Comparison of ENCODE assay signal across 14 cellular contexts in the genomic region with DNA sequence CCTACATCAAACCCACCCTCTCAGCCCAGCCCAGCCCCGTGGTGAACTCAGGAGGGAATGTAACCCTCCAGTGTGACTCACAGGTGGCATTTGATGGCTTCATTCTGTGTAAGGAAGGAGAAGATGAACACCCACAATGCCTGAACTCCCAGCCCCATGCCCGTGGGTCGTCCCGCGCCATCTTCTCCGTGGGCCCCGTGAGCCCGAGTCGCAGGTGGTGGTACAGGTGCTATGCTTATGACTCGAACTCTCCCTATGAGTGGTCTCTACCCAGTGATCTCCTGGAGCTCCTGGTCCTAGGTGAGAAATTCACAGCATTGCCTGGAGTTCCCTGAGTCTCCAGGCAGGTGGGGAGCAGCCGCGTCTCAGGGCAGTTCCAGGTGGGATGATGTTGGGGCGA. TPM values are rescaled to one million over a fixed set of nuclear protein-coding genes. Genes with fewer than 3 reads are reported as not detected.
DNase-seq lines count a peak whose midpoint lies in the region; ATAC-seq, FAIRE-seq and TF ChIP-seq lines count a peak whose summit lies in the region.
"Not testable (repeated sequence)": the region's sequence is repeated elsewhere in the genome, so short reads cannot be mapped to it uniquely, and the experiment has no call there.
"Had no signal": no experiment of that assay in that cellular context is flagged by ENCODE, and none has a peak within 500 bp of the region (broad histone marks: within the 10 kb centered on the region; RNA-seq: fewer than 3 reads in every experiment).

No MANE protein-coding gene starts in this region.

- peak overlapping the region in 1 of 7 donors; percentile 40 for H3K27ac Mint-ChIP-seq in CD14-positive monocyte
- H3K27ac Mint-ChIP-seq in stimulated activated memory B cell treated with anti-CD40 and anti-IgM and Interleukin-4, amounts not matched to agents 10 μg/mL and 1 μg/mL and 100 μg/mL, for 72 hours, result peak overlapping the region; percentile 77

- not testable (repeated sequence) for H4K20me1 ChIP-seq in BLaER1; Loucy (ENCODE audit: insufficient read depth, low read length, poor library complexity, severe bottlenecking); GM12878 (ENCODE audit: control insufficient read depth, insufficient read depth)

- H3K27me3 Mint-ChIP-seq in CD14-positive monocyte (ENCODE audit: low read depth in 3 of 3), result peaks cover 4 to 10% (median 5%) of the 10 kb centered on the region in 3 donors
- not testable (repeated sequence) for H3K27me3 Mint-ChIP-seq in stimulated activated memory B cell treated with anti-CD40 and anti-IgM and Interleukin-4, amounts not matched to agents 10 μg/mL and 1 μg/mL and 100 μg/mL, for 72 hours

- in situ Hi-C loops in GM12878 (cut with MboI), result loop anchor here (5.0 kb wide), 1 partner anchor 350 kb away; the partner anchor contains the start of gene LILRB2

- not testable (repeated sequence) for H3K27me3 ChIP-seq in BLaER1; Loucy (ENCODE audit: insufficient read depth, low read length, poor library complexity, severe bottlenecking); GM12878 (replicated peaks in 1 of 2; ENCODE audit: control insufficient read depth in 2 of 2, insufficient read depth in 2 of 2, low read length in 1 of 2)

- DNase-seq in CD14-positive monocyte (ENCODE audit: low spot score); GM12878 (ENCODE audit: low read depth, low spot score): not testable (repeated sequence)
- peak; percentile 50 for DNase-seq in kidney

- H3K36me3 ChIP-seq in BLaER1; Loucy (ENCODE audit: insufficient read depth, low read length); kidney (ENCODE audit: control insufficient read depth in 1 of 2, insufficient read depth in 2 of 2, low read length in 2 of 2): not testable (repeated sequence)
- H3K36me3 ChIP-seq in GM12878 (ENCODE audit: control insufficient read depth in 2 of 2, insufficient read depth in 2 of 2, low read length in 1 of 2), result peaks cover 19 to 27% of the 10 kb centered on the region in 2 experiments; a peak in 3 of 4 replicates

- CTCF ChIA-PET in GM12878 (lab: Yijun Ruan, JAX), result not testable (repeated sequence)

- not testable (repeated sequence) for H3K79me2 ChIP-seq in Loucy (ENCODE audit: insufficient read depth, low read length)
- peaks cover 28% of the 10 kb centered on the region for H3K79me2 ChIP-seq in GM12878 (ENCODE audit: control insufficient read depth, insufficient read depth, low read length)

- H3F3A ChIP-seq in Loucy (ENCODE audit: low read depth), result not testable (repeated sequence)

- H3K27ac ChIP-seq in BLaER1, result peak overlapping the region; percentile 72; the same call in 1 of the 2 replicates
- H3K27ac ChIP-seq in GM12878 (ENCODE audit: control insufficient read depth, insufficient read depth); kidney (ENCODE audit: low read depth in 2 of 2, low read length in 2 of 2): not testable (repeated sequence)

- TF ChIP-seq RAD21 in GM12878 (IDR thresholded peaks at IDR 0.05; ENCODE audit: insufficient read depth, low read depth, low read length), result not testable (repeated sequence)

- RAD21 ChIA-PET in GM12878 (lab: Charles Lee; ENCODE audit: unreplicated experiment), result interaction anchor here (1.7 kb wide), 1 partner anchor 12 kb away, joined by 8 read pairs; no protein-coding TSS in a partner anchor

- H3K36me3 Mint-ChIP-seq in CD14-positive monocyte, result peaks cover 51 to 57% of the 10 kb centered on the region in 2 donors
- H3K36me3 Mint-ChIP-seq in stimulated activated memory B cell treated with anti-CD40 and anti-IgM and Interleukin-4, amounts not matched to agents 10 μg/mL and 1 μg/mL and 100 μg/mL, for 72 hours, result peaks cover 67% of the 10 kb centered on the region

- not testable (repeated sequence) for TF ChIP-seq EP300 in GM12878 (IDR thresholded peaks at IDR 0.05; ENCODE audit: borderline replicate concordance in 1 of 2, control insufficient read depth in 1 of 2, low read depth in 2 of 2, low read length in 2 of 2)

- H3K9me2 ChIP-seq in Loucy (replicated peaks; ENCODE audit: low read depth, low read length), result not testable (repeated sequence)

- H3K9me3 Mint-ChIP-seq in CD14-positive monocyte; stimulated activated memory B cell treated with anti-CD40 and anti-IgM and Interleukin-4, amounts not matched to agents 10 μg/mL and 1 μg/mL and 100 μg/mL, for 72 hours: not testable (repeated sequence)

- H3K4me1 ChIP-seq in BLaER1 (peaks cover 91% of the 10 kb centered on the region), Loucy (ENCODE audit: insufficient read depth, low read length, poor library complexity, severe bottlenecking) (peaks cover 49% of the 10 kb centered on the region), GM12878 (ENCODE audit: control insufficient read depth, insufficient read depth, low read length) (peaks cover 27% of the 10 kb centered on the region)
- H3K4me1 ChIP-seq in kidney (ENCODE audit: control insufficient read depth in 1 of 2, insufficient read depth in 1 of 2, low read depth in 1 of 2, low read length in 2 of 2), result not testable (repeated sequence)

- WGBS in GM12878 (ENCODE audit: insufficient coverage, insufficient replicate concordance, low lambda C conversion rate, missing lambda C conversion rate), result 58% methylated on average over 13 of the region's 13 CpGs

- peaks cover 55% of the 10 kb centered on the region for H3K4me1 Mint-ChIP-seq in CD14-positive monocyte
- H3K4me1 Mint-ChIP-seq in stimulated activated memory B cell treated with anti-CD40 and anti-IgM and Interleukin-4, amounts not matched to agents 10 μg/mL and 1 μg/mL and 100 μg/mL, for 72 hours, result peaks cover 56% of the 10 kb centered on the region

- H3K4me2 ChIP-seq in BLaER1 (peak overlapping the region; percentile 87), Loucy (ENCODE audit: low read depth, low read length, poor library complexity, severe bottlenecking) (peak overlapping the region; percentile 71)
- H3K4me2 ChIP-seq in GM12878 (ENCODE audit: control insufficient read depth, insufficient read depth), result not testable (repeated sequence)

- not testable (repeated sequence) for H3K4me3 ChIP-seq in BLaER1; Loucy (ENCODE audit: low read length, poor library complexity, severe bottlenecking); GM12878; kidney (ENCODE audit: low read length in 2 of 2)

- not testable (repeated sequence) for TF ChIP-seq POLR2A in GM12878 (IDR thresholded peaks at IDR 0.05; ENCODE audit: low read depth, low read length)

- POLR2A ChIA-PET in GM12878 (lab: Charles Lee), result not testable (repeated sequence)

- TSS peak; percentile 37 for BruUV-seq in GM12878 (replicated peaks; lab: Mats Ljungman, UMichigan)

- peak overlapping the region; percentile 99 to 100 for H3K4me3 Mint-ChIP-seq in CD14-positive monocyte
- peak overlapping the region; percentile 25 for H3K4me3 Mint-ChIP-seq in stimulated activated memory B cell treated with anti-CD40 and anti-IgM and Interleukin-4, amounts not matched to agents 10 μg/mL and 1 μg/mL and 100 μg/mL, for 72 hours

- intact Hi-C loops in CD14-positive monocyte (cut with micrococcal nuclease), result loop anchor here (5.0 kb wide), 3 partner anchors 35 to 60 kb away; partner anchors contain the start of genes LILRA1 (in 1 of the 2) and LILRA2 (in 1 of the 2)
- intact Hi-C loops in GM12878 (cut with micrococcal nuclease; ENCODE audit: unreplicated experiment); kidney (cut with DNase I): not testable (repeated sequence)

- not testable (repeated sequence) for H3K9me3 ChIP-seq in BLaER1; Loucy (ENCODE audit: insufficient read depth, low read depth, low read length); GM12878 (replicated peaks; ENCODE audit: control insufficient read depth, insufficient read depth, low read length); kidney (ENCODE audit: control insufficient read depth in 1 of 2, low read length in 2 of 2)

- not testable (repeated sequence) for FAIRE-seq in GM12878 (lab: Jason Lieb, UNC); kidney (lab: Jason Lieb, UNC)

- not testable (repeated sequence) for TF ChIP-seq CTCF in CD14-positive monocyte (IDR thresholded peaks at IDR 0.05); Loucy (conservative IDR thresholded peaks at IDR 0.05; ENCODE audit: low read length); GM12878 (IDR thresholded peaks at IDR 0.05 in 2 of 3, conservative IDR thresholded peaks at IDR 0.05 in 1 of 3; ENCODE audit: control insufficient read depth in 2 of 3, extremely low read depth in 1 of 3, insufficient read depth in 1 of 3, low read depth in 3 of 3, low read length in 3 of 3); kidney (IDR thresholded peaks at IDR 0.05; ENCODE audit: borderline replicate concordance, extremely low read depth, insufficient read depth)

- H2AFZ ChIP-seq in Loucy (ENCODE audit: low read length); GM12878 (ENCODE audit: control insufficient read depth, low read depth, low read length): not testable (repeated sequence)

- not testable (repeated sequence) for ATAC-seq in GM12878; stimulated activated memory B cell treated with anti-CD40 and anti-IgM and Interleukin-4, amounts not matched to agents 10 μg/mL and 1 μg/mL and 100 μg/mL, for 72 hours

- SMC1A ChIA-PET in GM12878 (lab: Charles Lee; ENCODE audit: uncharacterized antibody, unreplicated experiment), result interaction anchor here (1.6 kb wide), 1 partner anchor 15 kb away, joined by 6 read pairs; no protein-coding TSS in a partner anchor

- H3K9ac ChIP-seq in BLaER1; Loucy (ENCODE audit: low read depth, low read length, poor library complexity, severe bottlenecking); GM12878 (ENCODE audit: control insufficient read depth, insufficient read depth, low read length); kidney (ENCODE audit: low read length in 2 of 2): not testable (repeated sequence)

RNA-seq across cellular contexts. Expression of gene LILRB1, which starts 1.7 kb away (rescaled TPM):
- polyA plus RNA-seq in CD14-positive monocyte (10 to 100 TPM; 27.2 to 60.6 TPM), GM12878 (2011; rRNA removed) (36.2 and 66.8 TPM in 2 replicates), GM12878 (2014; fragmentation: Illumina TruSeq; extraction: Trizol) (30.5 and 56.8 TPM in 2 replicates), GM12878 (2014; fragmentation: Nextera tagmentation; extraction: Ambion mirVana) (10 to 100 TPM in 1 of 2 experiments, 1 to 10 TPM in 1; 4.9 to 15.9 TPM), GM12878 (2014; rRNA removed) (92.2 and 96.2 TPM in 2 replicates), GM12878 (2016; fragmentation: Nextera tagmentation; extraction: Ambion mirVana) (10 to 100 TPM; 41.8 to 43.3 TPM), kidney (ENCODE audit: insufficient read depth, low read depth, low replicate concordance) (0.41 TPM)
- total RNA-seq in GM12878 (2013; cell fraction: nucleolus; rRNA removed), result 444 and 455 TPM in 2 replicates
- total RNA-seq in GM12878 (2014; rRNA removed) (49.4 and 59.7 TPM in 2 replicates), GM12878 (2014; rRNA removed; fragmentation: Illumina TruSeq; extraction: Trizol) (39.8 and 40.9 TPM in 2 replicates), GM12878 (2021) (61.5 and 70.5 TPM in 2 replicates), kidney (10.9 TPM)
- 30.7 TPM for polyA plus RNA-seq in GM12878 (2011; ENCODE audit: low read depth)
- 70.8 and 98.8 TPM in 2 replicates for polyA plus RNA-seq in GM12878 (2011; cell fraction: cytosol; rRNA removed)
- polyA plus RNA-seq in GM12878 (2011; cell fraction: nucleus; rRNA removed), result 272 and 290 TPM in 2 replicates
- polyA plus RNA-seq in GM12878 (2012), result 85.9 and 97.0 TPM in 2 replicates
- polyA minus RNA-seq in GM12878 (2011; rRNA and poly(A)+ RNA removed), result 77.6 and 102 TPM in 2 replicates
- 22.2 and 23.7 TPM in 2 replicates for polyA minus RNA-seq in GM12878 (2011; cell fraction: cytosol; rRNA and poly(A)+ RNA removed)
- polyA minus RNA-seq in GM12878 (2011; cell fraction: nucleus; rRNA and poly(A)+ RNA removed), result 105 and 129 TPM in 2 replicates
- total RNA-seq: A673; CD4-positive, CD25-positive, alpha-beta regulatory T cell; Daoy; G401 had no signal
- polyA plus RNA-seq: AG04450, BJ had no signal

RNA-seq across cellular contexts. Expression of gene LILRB4, which starts 30.8 kb away (rescaled TPM):
- polyA plus RNA-seq in CD14-positive monocyte, result 10 to 100 TPM; 35.8 to 58.0 TPM
- 18.8 and 20.1 TPM in 2 replicates for total RNA-seq in GM12878 (2013; cell fraction: nucleolus; rRNA removed)
- 18.3 and 18.4 TPM in 2 replicates for total RNA-seq in GM12878 (2014; rRNA removed)
- total RNA-seq in GM12878 (2014; rRNA removed; fragmentation: Illumina TruSeq; extraction: Trizol), result 16.2 and 16.5 TPM in 2 replicates
- 25.2 and 26.0 TPM in 2 replicates for total RNA-seq in GM12878 (2021)
- 2.5 TPM for polyA plus RNA-seq in GM12878 (2011; ENCODE audit: low read depth)
- polyA plus RNA-seq in GM12878 (2011; rRNA removed), result 1.5 and 3.1 TPM in 2 replicates
- polyA plus RNA-seq in GM12878 (2011; cell fraction: cytosol; rRNA removed), result 3.9 and 4.7 TPM in 2 replicates
- polyA plus RNA-seq in GM12878 (2011; cell fraction: nucleus; rRNA removed), result 7.5 and 8.1 TPM in 2 replicates
- polyA plus RNA-seq in GM12878 (2012), result 5.3 and 5.5 TPM in 2 replicates
- 17.4 and 28.7 TPM in 2 replicates for polyA plus RNA-seq in GM12878 (2014; fragmentation: Illumina TruSeq; extraction: Trizol)
- polyA plus RNA-seq in GM12878 (2014; fragmentation: Nextera tagmentation; extraction: Ambion mirVana), result 1 to 10 TPM; 2.0 to 4.9 TPM
- 39.8 and 39.9 TPM in 2 replicates for polyA plus RNA-seq in GM12878 (2014; rRNA removed)
- polyA plus RNA-seq in GM12878 (2016; fragmentation: Nextera tagmentation; extraction: Ambion mirVana), result 10 to 100 TPM; 14.3 to 15.5 TPM
- 3.7 and 4.8 TPM in 2 replicates for polyA minus RNA-seq in GM12878 (2011; rRNA and poly(A)+ RNA removed)
- polyA minus RNA-seq in GM12878 (2011; cell fraction: cytosol; rRNA and poly(A)+ RNA removed), result 1.1 TPM in 1 of 2 replicates, not detected in the other
- polyA minus RNA-seq in GM12878 (2011; cell fraction: nucleus; rRNA and poly(A)+ RNA removed), result 2.9 and 3.0 TPM in 2 replicates
- 9.9 TPM for total RNA-seq in kidney
- 1.8 TPM for polyA plus RNA-seq in kidney (ENCODE audit: insufficient read depth, low read depth, low replicate concordance)
- total RNA-seq: A673; CD4-positive, CD25-positive, alpha-beta regulatory T cell; G401 had no signal
- polyA plus RNA-seq: BJ; CD4-positive, alpha-beta memory T cell; CD4-positive, CD25-positive, alpha-beta regulatory T cell; CD8-positive, alpha-beta memory T cell had no signal

RNA-seq across cellular contexts. Expression of gene LILRA1, which starts 38.5 kb away (rescaled TPM):
- 100 to 1,000 TPM in 1 of 2 donors, 10 to 100 TPM in 1; 88.5 to 151 TPM for polyA plus RNA-seq in CD14-positive monocyte
- total RNA-seq in GM12878 (2013; cell fraction: nucleolus; rRNA removed), result 0.27 and 0.65 TPM in 2 replicates
- not detected in 2 replicates for total RNA-seq in GM12878 (2014; rRNA removed)
- total RNA-seq in GM12878 (2014; rRNA removed; fragmentation: Illumina TruSeq; extraction: Trizol), result not detected in 2 replicates
- total RNA-seq in GM12878 (2021), result not detected in 2 replicates
- 0.10 TPM for polyA plus RNA-seq in GM12878 (2011; ENCODE audit: low read depth)
- polyA plus RNA-seq in GM12878 (2011; rRNA removed), result not detected in 2 replicates
- 0.03 TPM in 1 of 2 replicates, not detected in the other for polyA plus RNA-seq in GM12878 (2011; cell fraction: cytosol; rRNA removed)
- polyA plus RNA-seq in GM12878 (2011; cell fraction: nucleus; rRNA removed), result not detected in 2 replicates
- polyA plus RNA-seq in GM12878 (2012), result 0.16 and 0.21 TPM in 2 replicates
- polyA plus RNA-seq in GM12878 (2014; fragmentation: Illumina TruSeq; extraction: Trizol), result 0.04 TPM in 1 of 2 replicates, not detected in the other
- not detected for polyA plus RNA-seq in GM12878 (2014; fragmentation: Nextera tagmentation; extraction: Ambion mirVana)
- polyA plus RNA-seq in GM12878 (2014; rRNA removed), result not detected in 2 replicates
- not detected for polyA plus RNA-seq in GM12878 (2016; fragmentation: Nextera tagmentation; extraction: Ambion mirVana)
- not detected in 2 replicates for polyA minus RNA-seq in GM12878 (2011; rRNA and poly(A)+ RNA removed)
- not detected in 2 replicates for polyA minus RNA-seq in GM12878 (2011; cell fraction: cytosol; rRNA and poly(A)+ RNA removed)
- not detected in 2 replicates for polyA minus RNA-seq in GM12878 (2011; cell fraction: nucleus; rRNA and poly(A)+ RNA removed)
- total RNA-seq in kidney, result 2.2 TPM
- 0.43 TPM for polyA plus RNA-seq in kidney (ENCODE audit: insufficient read depth, low read depth, low replicate concordance)
- total RNA-seq: A673; CD4-positive, alpha-beta memory T cell; CD4-positive, CD25-positive, alpha-beta regulatory T cell; CD8-positive, alpha-beta memory T cell; Daoy; G401 had no signal
- polyA plus RNA-seq: AG04450; BJ; CD4-positive, alpha-beta memory T cell; CD8-positive, alpha-beta memory T cell had no signal

RNA-seq across cellular contexts. Expression of gene LILRA2, which starts 58.3 kb away (rescaled TPM):
- polyA plus RNA-seq in CD14-positive monocyte (100 to 1,000 TPM; 377 to 451 TPM), GM12878 (2011; rRNA removed) (0.10 and 0.20 TPM in 2 replicates), GM12878 (2014; fragmentation: Illumina TruSeq; extraction: Trizol) (0.13 and 0.91 TPM in 2 replicates), GM12878 (2014; fragmentation: Nextera tagmentation; extraction: Ambion mirVana) (under 1 TPM; 0.16 to 0.24 TPM), GM12878 (2014; rRNA removed) (1.1 and 1.8 TPM in 2 replicates), GM12878 (2016; fragmentation: Nextera tagmentation; extraction: Ambion mirVana) (under 1 TPM; 0.43 TPM), kidney (ENCODE audit: insufficient read depth, low read depth, low replicate concordance) (2.1 TPM)
- 2.1 and 2.4 TPM in 2 replicates for total RNA-seq in GM12878 (2013; cell fraction: nucleolus; rRNA removed)
- total RNA-seq in GM12878 (2014; rRNA removed) (0.38 and 0.51 TPM in 2 replicates), GM12878 (2014; rRNA removed; fragmentation: Illumina TruSeq; extraction: Trizol) (0.40 and 0.60 TPM in 2 replicates), GM12878 (2021) (1.1 and 1.5 TPM in 2 replicates), kidney (4.2 TPM)
- 0.14 TPM for polyA plus RNA-seq in GM12878 (2011; ENCODE audit: low read depth)
- 0.18 and 0.36 TPM in 2 replicates for polyA plus RNA-seq in GM12878 (2011; cell fraction: cytosol; rRNA removed)
- 0.12 and 0.22 TPM in 2 replicates for polyA plus RNA-seq in GM12878 (2011; cell fraction: nucleus; rRNA removed)
- 0.73 and 0.89 TPM in 2 replicates for polyA plus RNA-seq in GM12878 (2012)
- 0.36 TPM in 1 of 2 replicates, not detected in the other for polyA minus RNA-seq in GM12878 (2011; rRNA and poly(A)+ RNA removed)
- not detected in 2 replicates for polyA minus RNA-seq in GM12878 (2011; cell fraction: cytosol; rRNA and poly(A)+ RNA removed)
- 0.24 TPM in 1 of 2 replicates, not detected in the other for polyA minus RNA-seq in GM12878 (2011; cell fraction: nucleus; rRNA and poly(A)+ RNA removed)
- total RNA-seq: A673; CD4-positive, CD25-positive, alpha-beta regulatory T cell; CD8-positive, alpha-beta memory T cell; Daoy; G401 had no signal
- polyA plus RNA-seq: AG04450; BJ; CD4-positive, alpha-beta memory T cell; CD8-positive, alpha-beta memory T cell had no signal

Comparison
In these comparisons a context has a peak if more than half of its experiments do, and no peak if none do; other contexts are left out.
1. RNA of gene LILRA1, which starts 38.5 kb away (polyA plus RNA-seq): 88.5 to 151 TPM in CD14-positive monocyte; 0.43 TPM in kidney (single experiment) and 0.03 to 0.21 TPM in GM12878; every median in the first group is over 10 times any median in the second.